ENCODE assay signal across 4 cellular contexts in the genomic region with DNA sequence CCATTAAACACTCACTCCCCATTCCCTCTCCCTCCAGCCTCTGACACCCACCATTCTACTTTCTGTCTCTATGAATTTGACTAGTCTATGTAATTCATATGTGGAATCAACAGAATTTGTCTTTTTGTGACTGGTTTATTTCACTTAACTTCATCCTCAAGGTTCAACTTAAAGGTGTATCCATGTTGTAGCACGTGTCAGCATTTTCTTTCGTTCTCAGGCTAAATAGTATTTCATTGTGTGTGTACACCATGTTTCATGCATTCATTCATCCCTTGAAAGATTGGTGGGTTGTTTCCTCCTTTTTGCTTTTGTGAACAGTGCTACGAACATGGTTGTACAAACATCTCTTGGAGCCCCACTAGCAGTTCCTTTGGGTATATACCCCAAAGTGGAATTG.
A peak's percentile ranks its signal among the peaks of the same experiment; 100 is the strongest.
TF ChIP-seq lines count a peak whose summit lies in the region.

No MANE protein-coding gene starts in this region.

TF ChIP-seq in HepG2, 621 proteins besides CTCF, POLR2A, EP300 and RAD21:
- TF ChIP-seq MAFF (IDR thresholded peaks at IDR 0.05; ENCODE audit: low read depth, low read length), result 0 out of 2 replicates have a peak, but pooled peaks have one; percentile 25
- TF ChIP-seq DPF2 (CRISPR knock-in tag; IDR thresholded peaks at IDR 0.05; ENCODE audit: borderline replicate concordance, low read depth), result no peak
- TF ChIP-seq, protein P1, sequence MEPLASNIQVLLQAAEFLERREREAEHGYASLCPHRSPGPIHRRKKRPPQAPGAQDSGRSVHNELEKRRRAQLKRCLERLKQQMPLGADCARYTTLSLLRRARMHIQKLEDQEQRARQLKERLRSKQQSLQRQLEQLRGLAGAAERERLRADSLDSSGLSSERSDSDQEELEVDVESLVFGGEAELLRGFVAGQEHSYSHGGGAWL (CRISPR knock-in tag; IDR thresholded peaks at IDR 0.05), result no peak
- TF ChIP-seq, protein P2, sequence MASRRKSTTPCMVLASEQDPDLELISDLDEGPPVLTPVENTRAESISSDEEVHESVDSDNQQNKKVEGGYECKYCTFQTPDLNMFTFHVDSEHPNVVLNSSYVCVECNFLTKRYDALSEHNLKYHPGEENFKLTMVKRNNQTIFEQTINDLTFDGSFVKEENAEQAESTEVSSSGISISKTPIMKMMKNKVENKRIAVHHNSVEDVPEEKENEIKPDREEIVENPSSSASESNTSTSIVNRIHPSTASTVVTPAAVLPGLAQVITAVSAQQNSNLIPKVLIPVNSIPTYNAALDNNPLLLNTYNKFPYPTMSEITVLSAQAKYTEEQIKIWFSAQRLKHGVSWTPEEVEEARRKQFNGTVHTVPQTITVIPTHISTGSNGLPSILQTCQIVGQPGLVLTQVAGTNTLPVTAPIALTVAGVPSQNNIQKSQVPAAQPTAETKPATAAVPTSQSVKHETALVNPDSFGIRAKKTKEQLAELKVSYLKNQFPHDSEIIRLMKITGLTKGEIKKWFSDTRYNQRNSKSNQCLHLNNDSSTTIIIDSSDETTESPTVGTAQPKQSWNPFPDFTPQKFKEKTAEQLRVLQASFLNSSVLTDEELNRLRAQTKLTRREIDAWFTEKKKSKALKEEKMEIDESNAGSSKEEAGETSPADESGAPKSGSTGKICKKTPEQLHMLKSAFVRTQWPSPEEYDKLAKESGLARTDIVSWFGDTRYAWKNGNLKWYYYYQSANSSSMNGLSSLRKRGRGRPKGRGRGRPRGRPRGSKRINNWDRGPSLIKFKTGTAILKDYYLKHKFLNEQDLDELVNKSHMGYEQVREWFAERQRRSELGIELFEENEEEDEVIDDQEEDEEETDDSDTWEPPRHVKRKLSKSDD (CRISPR knock-in tag; IDR thresholded peaks at IDR 0.05; ENCODE audit: low read depth), result no peak
- TF ChIP-seq MAFK (conservative IDR thresholded peaks at IDR 0.05 in 1 of 2, IDR thresholded peaks at IDR 0.05 in 1 of 2; ENCODE audit: low read length in 2 of 2), result peak; percentile 35 to 57; a peak in 2 of 4 replicates
TF ChIP-seq in HepG2: peak in this region for 2.

TF ChIP-seq in A549, 52 proteins besides CTCF, POLR2A, EP300 and RAD21:
- TF ChIP-seq CHD2 (IDR thresholded peaks at IDR 0.05; ENCODE audit: low read length, partially characterized antibody), result no peak
- no peak for TF ChIP-seq CEBPB (IDR thresholded peaks at IDR 0.05)
- no peak for TF ChIP-seq MAZ (IDR thresholded peaks at IDR 0.05; ENCODE audit: borderline replicate concordance, low read depth, low read length)
- TF ChIP-seq, protein P3, sequence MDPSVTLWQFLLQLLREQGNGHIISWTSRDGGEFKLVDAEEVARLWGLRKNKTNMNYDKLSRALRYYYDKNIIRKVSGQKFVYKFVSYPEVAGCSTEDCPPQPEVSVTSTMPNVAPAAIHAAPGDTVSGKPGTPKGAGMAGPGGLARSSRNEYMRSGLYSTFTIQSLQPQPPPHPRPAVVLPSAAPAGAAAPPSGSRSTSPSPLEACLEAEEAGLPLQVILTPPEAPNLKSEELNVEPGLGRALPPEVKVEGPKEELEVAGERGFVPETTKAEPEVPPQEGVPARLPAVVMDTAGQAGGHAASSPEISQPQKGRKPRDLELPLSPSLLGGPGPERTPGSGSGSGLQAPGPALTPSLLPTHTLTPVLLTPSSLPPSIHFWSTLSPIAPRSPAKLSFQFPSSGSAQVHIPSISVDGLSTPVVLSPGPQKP (IDR thresholded peaks at IDR 0.05; ENCODE audit: low read depth, low read length), result no peak
- peak; percentile 56 for TF ChIP-seq MAFK (IDR thresholded peaks at IDR 0.05; ENCODE audit: partially characterized antibody)

TF ChIP-seq in IMR-90, 13 proteins besides CTCF, POLR2A, EP300 and RAD21:
- 0 out of 2 replicates have a peak, but pooled peaks have one; percentile 10 for TF ChIP-seq MAFK (IDR thresholded peaks at IDR 0.05; ENCODE audit: low read depth, low read length)
- TF ChIP-seq MXI1 (IDR thresholded peaks at IDR 0.05; ENCODE audit: borderline replicate concordance, low read depth, low read length), result no peak
- TF ChIP-seq BHLHE40 (IDR thresholded peaks at IDR 0.05; ENCODE audit: low read depth, low read length), result no peak
- TF ChIP-seq FOS (IDR thresholded peaks at IDR 0.05; ENCODE audit: low read depth, low read length), result no peak
- TF ChIP-seq CHD1 (IDR thresholded peaks at IDR 0.05; ENCODE audit: low read depth, low read length), result no peak

TF ChIP-seq in K562, 482 proteins besides CTCF, POLR2A, EP300 and RAD21:
- TF ChIP-seq ZNF316 (IDR thresholded peaks at IDR 0.05) (peak; percentile 33; the same call in 1 of the 2 replicates), NCOA4 (IDR thresholded peaks at IDR 0.05; ENCODE audit: partially characterized antibody) (no peak)
